Comparison of ENCODE assay signal across 8 cellular contexts in genomic region chr15:65184944-65185717, GRCh38. TPM values are rescaled to one million over a fixed set of nuclear protein-coding genes. Genes with fewer than 3 reads are reported as not detected.
DNase-seq lines count a peak whose midpoint lies in the region; ATAC-seq and TF ChIP-seq lines count a peak whose summit lies in the region.

CLPX (minus strand) TSS chr15:65185342; CDS start chr15:65185153, 189 bp downstream.

- H3K4me1 ChIP-seq in ovary (ENCODE audit: insufficient read depth) (peaks cover 2% of the 10 kb centered on the region), thymus (ENCODE audit: control insufficient read depth, insufficient read depth, low read length) (peaks cover 3% of the 10 kb centered on the region)

- H3K36me3 ChIP-seq in ovary = no peaks in the 10 kb centered on the region
- H3K36me3 ChIP-seq in thymus (ENCODE audit: control insufficient read depth, insufficient read depth) = no peaks in the 10 kb centered on the region

- H3K27ac ChIP-seq in ovary (peak within 1 kb of the TSS; percentile 94 to 97), thymus (ENCODE audit: low read depth) (peak within 1 kb of the TSS; percentile 96)

- 0 to 1% (median 1%) methylated on average over 55 to 67 of the region's 67 CpGs for WGBS in ovary, 3 donors
- WGBS in thymus = under 1% methylated on average over 67 of the region's 67 CpGs

- TF ChIP-seq POLR2A in ovary (IDR thresholded peaks at IDR 0.05) = peak; percentile 71

- TF ChIP-seq CTCF in GM12865 (IDR thresholded peaks at IDR 0.05; ENCODE audit: insufficient read depth, low read depth, low read length, missing control alignments) = no peak
- TF ChIP-seq CTCF in ovary (IDR thresholded peaks at IDR 0.05) = peak in 1 of 3 donors; percentile 7

- TF ChIP-seq EP300 in ovary (IDR thresholded peaks at IDR 0.05) = no peak

- ATAC-seq in HG02763 (IDR thresholded peaks at IDR 0.05; ENCODE audit: unreplicated experiment) (peak; percentile 78), Right ventricle myocardium superior (ENCODE audit: poor library complexity) (peak; percentile 96)

- peak within 1 kb of the TSS; percentile 91 for H3K4me3 ChIP-seq in GM12865 (ENCODE audit: low read depth, low read length)
- H3K4me3 ChIP-seq in ovary = peak within 1 kb of the TSS; percentile 95
- peak within 1 kb of the TSS; percentile 65 for H3K4me3 ChIP-seq in thymus (ENCODE audit: low read length)

- H3K27me3 ChIP-seq in ovary = no peaks in the 10 kb centered on the region
- H3K27me3 ChIP-seq in thymus (ENCODE audit: control insufficient read depth, insufficient read depth) = no peaks in the 10 kb centered on the region

- intact Hi-C loops in Right ventricle myocardium superior (cut with DNase I) (loop anchor here (5.0 kb wide), 1 partner anchor 87 kb away; no protein-coding TSS in a partner anchor), ovary (cut with DNase I) (loop anchor here in 1 of 4 donors (5.0 kb wide), 1 partner anchor 87 kb away; no protein-coding TSS in a partner anchor)

- peak; percentile 97 for DNase-seq in GM12865 (ENCODE audit: low read depth)
- peak; percentile 94 for DNase-seq in NCI-H1417 treated with DMSO at 0.1 percent for 48 hours (lab: John Stamatoyannopoulos, UW)
- DNase-seq in SW 1271 (lab: John Stamatoyannopoulos, UW) = peak; percentile 96 to 98
- DNase-seq in activated naive CD8-positive, alpha-beta T cell treated with anti-CD3 and anti-CD28 coated beads, Interleukin-2, amount 50 U/mL, for 16 hours (ENCODE audit: low read depth, low spot score) = peak; percentile 76
- peak; percentile 94 for DNase-seq in Right ventricle myocardium superior
- peak; percentile 91 to 96 (median 92) for DNase-seq in ovary

- H3K9me3 ChIP-seq in ovary = no peaks in the 10 kb centered on the region
- H3K9me3 ChIP-seq in thymus (ENCODE audit: control insufficient read depth) = no peaks in the 10 kb centered on the region

RNA-seq across cellular contexts. Expression of gene CLPX, which starts in this region (rescaled TPM):
- total RNA-seq in Right ventricle myocardium superior = 51.5 TPM
- 10 to 100 TPM; 37.1 to 44.2 (median 41.1) TPM for total RNA-seq in ovary
- polyA plus RNA-seq in ovary = 10 to 100 TPM; 19.0 to 44.4 TPM
- 23.5 TPM for polyA plus RNA-seq in thymus

Comparison
In these comparisons a context has a peak if more than half of its experiments do, and no peak if none do; other contexts are left out.
1. Peak in every context shown above with its lines: DNase-seq, ATAC-seq, H3K4me3 ChIP-seq and H3K27ac ChIP-seq.